8 cellular contexts compared by ENCODE assay signal in the genomic region with DNA sequence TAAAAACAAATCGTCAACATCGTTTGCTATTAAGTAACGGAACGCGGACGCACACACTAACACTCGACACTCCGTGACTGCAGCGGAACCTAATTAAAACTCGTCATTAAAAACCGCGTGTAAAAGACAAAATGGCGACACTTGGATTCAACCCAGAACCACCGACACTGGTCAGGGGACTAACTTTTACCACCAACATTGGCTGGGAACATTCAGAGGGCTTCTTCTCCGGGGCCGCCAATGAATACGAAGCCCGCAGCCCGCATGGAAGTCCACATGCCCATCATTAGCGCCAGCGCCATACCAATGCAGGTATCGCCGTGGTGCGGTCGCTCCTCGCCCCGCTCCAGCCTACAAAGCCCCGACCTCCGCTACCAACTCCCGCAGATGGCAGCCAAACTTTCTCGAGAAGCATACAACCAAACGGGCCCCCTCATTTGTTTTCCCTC. TPM values are rescaled to one million over a fixed set of nuclear protein-coding genes. Genes with fewer than 3 reads are reported as not detected.
DNase-seq lines count a peak whose midpoint lies in the region; ATAC-seq and TF ChIP-seq lines count a peak whose summit lies in the region.

No MANE protein-coding gene starts in this region.

- peak overlapping the region; percentile 98 for H3K27ac Mint-ChIP-seq in CD8-positive, alpha-beta T cell
- peak overlapping the region; percentile 97 for H3K27ac Mint-ChIP-seq in activated T-helper 17 cell treated with anti-CD3 and anti-CD28 coated beads, Interleukin-2, amount 50 U/mL, for 72 hours

- H3K4me3 Mint-ChIP-seq in CD8-positive, alpha-beta T cell = peak overlapping the region; percentile 97
- peak overlapping the region; percentile 95 for H3K4me3 Mint-ChIP-seq in activated T-helper 17 cell treated with anti-CD3 and anti-CD28 coated beads, Interleukin-2, amount 50 U/mL, for 72 hours

- intact Hi-C loops in CD8-positive, alpha-beta T cell (cut with DNase I, micrococcal nuclease) = loop anchor here (1.0 to 10.0 kb wide), 7 partner anchors 29 to 1359 kb away; partner anchors contain the start of genes HTATSF1 (in 2 of the 2), INTS6L (in 2 of the 2) and MMGT1 (in 1 of the 2)

- H3K4me3 ChIP-seq in CD8-positive, alpha-beta T cell (ENCODE audit: low read depth, low read length) = peak overlapping the region; percentile 86
- H3K4me3 ChIP-seq in foreskin fibroblast (ENCODE audit: low read depth in 1 of 2, low read length in 2 of 2) (peak overlapping the region; percentile 62 to 86), neutrophil (ENCODE audit: low read depth in 1 of 2, low read length in 1 of 2) (peak overlapping the region; percentile 79 to 90)

- H3K9me3 Mint-ChIP-seq in CD8-positive, alpha-beta T cell = no peaks in the 10 kb centered on the region
- H3K9me3 Mint-ChIP-seq in activated T-helper 17 cell treated with anti-CD3 and anti-CD28 coated beads, Interleukin-2, amount 50 U/mL, for 72 hours = no peaks in the 10 kb centered on the region

- DNase-seq in CD8-positive, alpha-beta T cell = peak in 6 of 7 experiments; percentile 5 to 72 (median 24)
- peak; percentile 12 for DNase-seq in NCI-H2029 (lab: John Stamatoyannopoulos, UW)
- DNase-seq in foreskin fibroblast = no peak
- DNase-seq in GF-D8 (lab: John Stamatoyannopoulos, UW) = no peak
- no peak for DNase-seq in DMS79 (lab: John Stamatoyannopoulos, UW)

- no peaks in the 10 kb centered on the region for H3K27me3 Mint-ChIP-seq in CD8-positive, alpha-beta T cell (ENCODE audit: low read depth)
- H3K27me3 Mint-ChIP-seq in activated T-helper 17 cell treated with anti-CD3 and anti-CD28 coated beads, Interleukin-2, amount 50 U/mL, for 72 hours = no peaks in the 10 kb centered on the region

- peak overlapping the region; percentile 88 for H3K27ac ChIP-seq in CD8-positive, alpha-beta T cell (ENCODE audit: low read depth, low read length)
- peak overlapping the region; percentile 86 for H3K27ac ChIP-seq in neutrophil

- peaks cover 18% of the 10 kb centered on the region for H3K36me3 ChIP-seq in CD8-positive, alpha-beta T cell (ENCODE audit: insufficient read depth, low read length)
- H3K36me3 ChIP-seq in neutrophil = peaks cover 25% of the 10 kb centered on the region

- H3K4me1 ChIP-seq in CD8-positive, alpha-beta T cell (ENCODE audit: insufficient read depth, low read length) = peaks cover 16% of the 10 kb centered on the region
- peaks cover 9 to 14% of the 10 kb centered on the region in 2 experiments for H3K4me1 ChIP-seq in neutrophil (ENCODE audit: control insufficient read depth in 1 of 2, insufficient read depth in 1 of 2, low read depth in 1 of 2, low read length in 1 of 2)

- no peaks in the 10 kb centered on the region for H3K9me3 ChIP-seq in CD8-positive, alpha-beta T cell (ENCODE audit: low read length)
- H3K9me3 ChIP-seq in neutrophil = no peaks in the 10 kb centered on the region

- peaks cover 22% of the 10 kb centered on the region for H3K4me1 Mint-ChIP-seq in CD8-positive, alpha-beta T cell (ENCODE audit: low read depth)
- no peaks in the 10 kb centered on the region for H3K4me1 Mint-ChIP-seq in activated T-helper 17 cell treated with anti-CD3 and anti-CD28 coated beads, Interleukin-2, amount 50 U/mL, for 72 hours

- peak; percentile 35 for ATAC-seq in CD8-positive, alpha-beta T cell
- peak; percentile 6 for ATAC-seq in GM21737 (IDR thresholded peaks at IDR 0.05; ENCODE audit: unreplicated experiment)
- peak; percentile 35 for ATAC-seq in activated T-helper 17 cell treated with anti-CD3 and anti-CD28 coated beads, Interleukin-2, amount 50 U/mL, for 72 hours (replicated peaks)

- CTCF ChIA-PET in CD8-positive, alpha-beta T cell (lab: Charles Lee) = interaction anchor here (0.7 to 1.2 kb wide), 2 partner anchors 45 kb away, joined by 3 to 6 read pairs; no protein-coding TSS in a partner anchor

- no peaks in the 10 kb centered on the region for H3K27me3 ChIP-seq in CD8-positive, alpha-beta T cell (ENCODE audit: insufficient read depth, low read length)
- no peaks in the 10 kb centered on the region for H3K27me3 ChIP-seq in neutrophil

- H3K36me3 Mint-ChIP-seq in CD8-positive, alpha-beta T cell = peaks cover 41% of the 10 kb centered on the region
- peaks cover 57% of the 10 kb centered on the region for H3K36me3 Mint-ChIP-seq in activated T-helper 17 cell treated with anti-CD3 and anti-CD28 coated beads, Interleukin-2, amount 50 U/mL, for 72 hours (ENCODE audit: low read depth)

- POLR2A ChIA-PET in CD8-positive, alpha-beta T cell (lab: Charles Lee) = interaction anchor here (0.6 to 2.6 kb wide), 23 partner anchors 8 to 383 kb away, joined by 3 to 27 read pairs (median 4); partner anchors contain the start of genes ARHGEF6 and HTATSF1

- no peak for TF ChIP-seq CTCF in CD8-positive, alpha-beta T cell (IDR thresholded peaks at IDR 0.05)
- TF ChIP-seq CTCF in foreskin fibroblast (IDR thresholded peaks at IDR 0.05; ENCODE audit: low read depth, low read length) = no peak
- no peak for TF ChIP-seq CTCF in neutrophil (IDR thresholded peaks at IDR 0.05)

RNA-seq across cellular contexts. Expression of gene RBMX, which starts 0.5 kb away (rescaled TPM):
- total RNA-seq in CD8-positive, alpha-beta T cell = 100 to 1,000 TPM; 306 to 307 TPM
- total RNA-seq in activated T-helper 17 cell treated with anti-CD3 and anti-CD28 coated beads, Interleukin-2, amount 50 U/mL, for 72 hours = 100 to 1,000 TPM; 214 to 247 TPM

Comparison
In these comparisons a context has a peak if more than half of its experiments do, and no peak if none do; other contexts are left out.
1. DNase-seq: peak in CD8-positive, alpha-beta T cell (6 of 7) and NCI-H2029 (single experiment); none in foreskin fibroblast (0 of 2), GF-D8 (single experiment) and DMS79 (single experiment).
2. Peak in every context shown above with its lines, with median percentiles within 50 percentile points of each other: ATAC-seq and H3K4me3 ChIP-seq.